In the genomic region with DNA sequence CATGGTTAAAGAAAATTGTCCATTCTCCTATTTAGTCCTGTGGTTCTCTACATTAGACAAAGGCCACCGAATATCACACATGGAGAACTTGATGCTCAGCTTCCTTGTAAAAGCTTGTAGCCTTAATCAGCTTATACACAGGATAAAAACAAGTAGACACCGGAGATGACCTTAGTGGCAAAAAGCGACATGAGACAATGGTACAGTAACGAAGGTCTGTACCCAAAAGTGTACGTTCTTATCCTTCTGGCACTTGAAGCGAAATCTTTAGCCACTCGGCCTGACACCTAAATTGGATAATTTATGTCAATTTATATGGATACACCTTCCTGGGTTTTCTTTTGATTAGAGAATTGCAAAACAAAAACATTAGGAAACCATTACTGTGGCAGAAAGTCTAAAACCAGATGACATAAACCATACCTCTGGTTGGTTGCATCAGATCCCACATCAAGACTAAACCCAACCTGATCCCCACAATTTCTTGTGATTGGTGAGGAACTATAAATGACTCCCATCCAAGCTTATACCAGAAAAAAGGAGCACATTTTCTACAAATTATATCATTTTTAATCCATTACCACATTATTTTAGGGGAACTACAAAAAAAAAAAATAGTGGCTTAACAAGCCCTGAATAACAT, we compare ENCODE assay signal across 11 cellular contexts. TPM values are rescaled to one million over a fixed set of nuclear protein-coding genes. Genes with fewer than 3 reads are reported as not detected.
DNase-seq lines count a peak whose midpoint lies in the region; ATAC-seq and TF ChIP-seq lines count a peak whose summit lies in the region.
"Had no signal": no experiment of that assay in that cellular context is flagged by ENCODE, and none has a peak within 500 bp of the region (broad histone marks: within the 10 kb centered on the region; RNA-seq: fewer than 3 reads in every experiment).

No MANE protein-coding gene starts in this region.

- peaks cover 98% of the 10 kb centered on the region for H3K36me3 Mint-ChIP-seq in activated T-cell treated with anti-CD3 and anti-CD28 coated beads, Interleukin-2, amount 50 U/mL, for 24 hours (ENCODE audit: low read depth)
- peaks cover 81% of the 10 kb centered on the region for H3K36me3 Mint-ChIP-seq in activated CD8-positive, alpha-beta T cell treated with anti-CD3 and anti-CD28 coated beads for 36 hours (ENCODE audit: low read depth)
- H3K36me3 Mint-ChIP-seq in stimulated activated naive B cell treated with anti-CD40 and anti-IgM and Interleukin-4, amounts not matched to agents 10 μg/mL and 1 μg/mL and 100 μg/mL, for 72 hours: peaks cover 41 to 54% of the 10 kb centered on the region in 2 donors

- no peak for ATAC-seq in activated CD8-positive, alpha-beta T cell treated with anti-CD3 and anti-CD28 coated beads for 36 hours
- ATAC-seq in stimulated activated naive B cell treated with anti-CD40 and anti-IgM and Interleukin-4, amounts not matched to agents 10 μg/mL and 1 μg/mL and 100 μg/mL, for 72 hours (replicated peaks): no peak
- ATAC-seq in left ventricle myocardium superior: no peak

- peak overlapping the region; percentile 90 for H3K27ac Mint-ChIP-seq in activated T-cell treated with anti-CD3 and anti-CD28 coated beads, Interleukin-2, amount 50 U/mL, for 24 hours
- H3K27ac Mint-ChIP-seq in activated CD8-positive, alpha-beta T cell treated with anti-CD3 and anti-CD28 coated beads for 36 hours: peak overlapping the region; percentile 83
- peak overlapping the region; percentile 65 for H3K27ac Mint-ChIP-seq in stimulated activated naive B cell treated with anti-CD40 and anti-IgM and Interleukin-4, amounts not matched to agents 10 μg/mL and 1 μg/mL and 100 μg/mL, for 72 hours

- no peak overlapping the region for H3K4me3 ChIP-seq in fibroblast of mammary gland (ENCODE audit: control insufficient read depth, low read depth, low read length)

- TF ChIP-seq CTCF in activated CD8-positive, alpha-beta T cell treated with anti-CD3 and anti-CD28 coated beads for 36 hours (IDR thresholded peaks at IDR 0.05): no peak
- TF ChIP-seq CTCF in fibroblast of mammary gland (conservative IDR thresholded peaks at IDR 0.05; ENCODE audit: control insufficient read depth, insufficient read depth, low read depth, low read length): no peak

- H3K4me1 Mint-ChIP-seq in activated T-cell treated with anti-CD3 and anti-CD28 coated beads, Interleukin-2, amount 50 U/mL, for 24 hours (ENCODE audit: low read depth): peaks cover 74% of the 10 kb centered on the region
- peaks cover 65% of the 10 kb centered on the region for H3K4me1 Mint-ChIP-seq in activated CD8-positive, alpha-beta T cell treated with anti-CD3 and anti-CD28 coated beads for 36 hours (ENCODE audit: low read depth)
- peaks cover 14 to 64% of the 10 kb centered on the region in 2 donors for H3K4me1 Mint-ChIP-seq in stimulated activated naive B cell treated with anti-CD40 and anti-IgM and Interleukin-4, amounts not matched to agents 10 μg/mL and 1 μg/mL and 100 μg/mL, for 72 hours

- H3K27me3 Mint-ChIP-seq in activated T-cell treated with anti-CD3 and anti-CD28 coated beads, Interleukin-2, amount 50 U/mL, for 24 hours: no peaks in the 10 kb centered on the region
- H3K27me3 Mint-ChIP-seq in activated CD8-positive, alpha-beta T cell treated with anti-CD3 and anti-CD28 coated beads for 36 hours: no peaks in the 10 kb centered on the region
- H3K27me3 Mint-ChIP-seq in stimulated activated naive B cell treated with anti-CD40 and anti-IgM and Interleukin-4, amounts not matched to agents 10 μg/mL and 1 μg/mL and 100 μg/mL, for 72 hours: no peaks in the 10 kb centered on the region

- POLR2A ChIA-PET in activated CD8-positive, alpha-beta T cell treated with anti-CD3 and anti-CD28 coated beads for 36 hours (lab: Charles Lee): interaction anchor here (0.6 to 36.9 kb wide), 5 partner anchors 8 to 287 kb away, joined by 3 to 1214 read pairs (median 8); a partner anchor contains a TSS

- H3K9me3 Mint-ChIP-seq in activated T-cell treated with anti-CD3 and anti-CD28 coated beads, Interleukin-2, amount 50 U/mL, for 24 hours: no peaks in the 10 kb centered on the region
- H3K9me3 Mint-ChIP-seq in activated CD8-positive, alpha-beta T cell treated with anti-CD3 and anti-CD28 coated beads for 36 hours: no peaks in the 10 kb centered on the region
- no peaks in the 10 kb centered on the region for H3K9me3 Mint-ChIP-seq in stimulated activated naive B cell treated with anti-CD40 and anti-IgM and Interleukin-4, amounts not matched to agents 10 μg/mL and 1 μg/mL and 100 μg/mL, for 72 hours

- intact Hi-C loops in activated CD8-positive, alpha-beta T cell treated with anti-CD3 and anti-CD28 coated beads for 36 hours (cut with micrococcal nuclease): loop anchor here (5.0 kb wide), 1 partner anchor 74 kb away; a partner anchor contains a TSS
- intact Hi-C loops in left ventricle myocardium superior (cut with micrococcal nuclease): no loop called here

- CTCF ChIA-PET in activated CD8-positive, alpha-beta T cell treated with anti-CD3 and anti-CD28 coated beads for 36 hours (lab: Charles Lee): no interaction called here

- peak overlapping the region; percentile 69 for H3K4me3 Mint-ChIP-seq in activated T-cell treated with anti-CD3 and anti-CD28 coated beads, Interleukin-2, amount 50 U/mL, for 24 hours
- H3K4me3 Mint-ChIP-seq in activated CD8-positive, alpha-beta T cell treated with anti-CD3 and anti-CD28 coated beads for 36 hours: peak overlapping the region; percentile 71
- peak overlapping the region; percentile 16 to 21 for H3K4me3 Mint-ChIP-seq in stimulated activated naive B cell treated with anti-CD40 and anti-IgM and Interleukin-4, amounts not matched to agents 10 μg/mL and 1 μg/mL and 100 μg/mL, for 72 hours

- no peak for DNase-seq in activated T-cell treated with anti-CD3 and anti-CD28 coated beads, Interleukin-2, amount 50 U/mL, for 24 hours
- DNase-seq in activated T-cell treated with anti-CD3 and anti-CD28 coated beads, Interleukin-2, amount 50 U/mL, for 48 hours: no peak
- DNase-seq in activated CD8-positive, alpha-beta T cell treated with anti-CD3 and anti-CD28 coated beads for 36 hours: no peak
- DNase-seq in fibroblast of mammary gland (ENCODE audit: low read depth) (peak; percentile 47), left ventricle myocardium superior (no peak), HuH-7.5 (ENCODE audit: low spot score) (no peak), NOMO-1 (lab: John Stamatoyannopoulos, UW; ENCODE audit: unreplicated experiment in 2 of 2) (no peak)
- DNase-seq in stimulated activated naive B cell treated with anti-CD40 and anti-IgM and Interleukin-4, amounts not matched to agents 10 μg/mL and 1 μg/mL and 100 μg/mL, for 72 hours: no peak
- DNase-seq: activated effector memory CD4-positive, alpha-beta T cell treated with anti-CD3 and anti-CD28 coated beads, Interleukin-2, amount 50 U/mL, for 16 hours; NCI-H1436; NK-92 treated with Interleukin-12 subunit alpha and Interleukin-12 subunit beta, amount 100 ng/mL, for 24 hours had no signal

RNA-seq across cellular contexts. Expression of a gene that starts 6.1 kb away (rescaled TPM):
- total RNA-seq in activated CD8-positive, alpha-beta T cell treated with anti-CD3 and anti-CD28 coated beads for 36 hours: 100 to 1,000 TPM; 317 to 321 TPM
- total RNA-seq in left ventricle myocardium superior: 146 TPM

RNA-seq across cellular contexts. Expression of a gene that starts 35.9 kb away (rescaled TPM):
- 10 to 100 TPM; 57.9 to 58.8 TPM for total RNA-seq in activated CD8-positive, alpha-beta T cell treated with anti-CD3 and anti-CD28 coated beads for 36 hours
- 37.0 TPM for total RNA-seq in left ventricle myocardium superior

RNA-seq across cellular contexts. Expression of a gene that starts 36.7 kb away (rescaled TPM):
- 100 to 1,000 TPM; 146 to 148 TPM for total RNA-seq in activated CD8-positive, alpha-beta T cell treated with anti-CD3 and anti-CD28 coated beads for 36 hours
- total RNA-seq in left ventricle myocardium superior: 180 TPM

RNA-seq across cellular contexts. Expression of a gene that starts 36.8 kb away (rescaled TPM):
- total RNA-seq in activated CD8-positive, alpha-beta T cell treated with anti-CD3 and anti-CD28 coated beads for 36 hours: 10 to 100 TPM; 39.7 to 40.8 TPM
- total RNA-seq in left ventricle myocardium superior: 60.4 TPM

Comparison
In these comparisons a context has a peak if more than half of its experiments do, and no peak if none do; other contexts are left out.
1. H3K4me3 Mint-ChIP-seq: peak in every context shown above with its lines; median percentile 71 in activated CD8-positive, alpha-beta T cell treated with anti-CD3 and anti-CD28 coated beads for 36 hours; 69 in activated T-cell treated with anti-CD3 and anti-CD28 coated beads, Interleukin-2, amount 50 U/mL, for 24 hours; 18 in stimulated activated naive B cell treated with anti-CD40 and anti-IgM and Interleukin-4, amounts not matched to agents 10 μg/mL and 1 μg/mL and 100 μg/mL, for 72 hours.